8 cellular contexts compared by ENCODE assay signal in the genomic region with DNA sequence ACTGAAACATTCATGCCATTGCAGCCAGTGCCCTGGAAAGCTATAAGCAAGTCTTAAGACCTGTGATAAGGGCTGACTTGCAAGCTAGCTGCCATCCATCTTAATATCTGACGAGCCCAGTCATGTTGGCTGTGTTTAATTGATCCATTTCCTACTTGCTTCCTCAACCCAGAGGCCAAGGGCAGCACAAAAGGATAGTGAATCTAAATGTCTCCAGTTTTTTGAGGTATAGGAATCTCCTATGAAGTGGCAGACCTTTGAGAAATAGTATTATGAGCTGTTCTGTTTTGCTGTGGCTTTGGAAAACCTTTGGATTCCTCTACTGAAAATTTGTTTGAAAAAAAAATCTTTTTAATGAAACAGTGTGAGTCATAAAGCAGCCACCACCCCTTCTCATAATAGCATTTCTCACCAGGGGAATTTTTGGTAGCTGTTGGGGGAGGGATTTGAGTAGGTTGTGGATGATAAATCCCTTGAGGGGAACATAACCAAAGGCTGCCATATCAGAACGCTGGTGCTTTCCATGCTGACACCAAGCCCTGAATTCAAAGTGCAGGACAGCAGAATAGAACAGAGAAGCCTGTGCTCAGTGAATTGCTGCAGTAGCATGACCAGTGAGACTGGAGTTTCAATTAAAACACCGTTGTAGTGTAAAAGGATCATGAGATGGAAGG. TPM values are rescaled to one million over a fixed set of nuclear protein-coding genes. Genes with fewer than 3 reads are reported as not detected.
DNase-seq lines count a peak whose midpoint lies in the region; ATAC-seq and TF ChIP-seq lines count a peak whose summit lies in the region.

No MANE protein-coding gene starts in this region.

- peaks cover 14% of the 10 kb centered on the region for H3K36me3 Mint-ChIP-seq in activated T-helper 17 cell treated with anti-CD3 and anti-CD28 coated beads, Interleukin-2, amount 50 U/mL, for 72 hours (ENCODE audit: low read depth)

- no peaks in the 10 kb centered on the region for H3K36me3 ChIP-seq in cardiac muscle cell

- H3K27ac ChIP-seq in cardiac muscle cell, result peak overlapping the region; percentile 60

- peak overlapping the region; percentile 87 for H3K4me3 Mint-ChIP-seq in activated T-helper 17 cell treated with anti-CD3 and anti-CD28 coated beads, Interleukin-2, amount 50 U/mL, for 72 hours

- peaks cover 12% of the 10 kb centered on the region for H3K4me1 ChIP-seq in cardiac muscle cell (ENCODE audit: low read depth)

- H3K27ac Mint-ChIP-seq in activated T-helper 17 cell treated with anti-CD3 and anti-CD28 coated beads, Interleukin-2, amount 50 U/mL, for 72 hours, result peak overlapping the region; percentile 93

- no peaks in the 10 kb centered on the region for H3K27me3 Mint-ChIP-seq in activated T-helper 17 cell treated with anti-CD3 and anti-CD28 coated beads, Interleukin-2, amount 50 U/mL, for 72 hours

- no peaks in the 10 kb centered on the region for H3K9me3 Mint-ChIP-seq in activated T-helper 17 cell treated with anti-CD3 and anti-CD28 coated beads, Interleukin-2, amount 50 U/mL, for 72 hours

- no peaks in the 10 kb centered on the region for H3K27me3 ChIP-seq in cardiac muscle cell

- TF ChIP-seq CTCF in cardiac muscle cell (IDR thresholded peaks at IDR 0.05; ENCODE audit: low read depth, low read length), result no peak

- peak; percentile 63 for ATAC-seq in GM21619 (IDR thresholded peaks at IDR 0.05; ENCODE audit: unreplicated experiment)
- peak; percentile 91 for ATAC-seq in activated T-helper 17 cell treated with anti-CD3 and anti-CD28 coated beads, Interleukin-2, amount 50 U/mL, for 72 hours (replicated peaks)

- no peaks in the 10 kb centered on the region for H3K9me3 ChIP-seq in cardiac muscle cell (ENCODE audit: low read depth)

- no peak overlapping the region for H3K4me3 ChIP-seq in cardiac muscle cell

- peaks cover 50% of the 10 kb centered on the region for H3K4me1 Mint-ChIP-seq in activated T-helper 17 cell treated with anti-CD3 and anti-CD28 coated beads, Interleukin-2, amount 50 U/mL, for 72 hours

- DNase-seq in GM04503 (ENCODE audit: low read depth) (peak; percentile 78), LHCN-M2 (ENCODE audit: low read depth) (peak; percentile 91), cardiac muscle cell (ENCODE audit: low read depth in 1 of 2, low spot score in 1 of 2) (peak in 1 of 2 donors; percentile 86), SHP77 treated with DMSO at 0.1 percent for 48 hours (lab: John Stamatoyannopoulos, UW) (no peak)
- DNase-seq in stimulated activated CD4-positive, alpha-beta T cell treated with anti-CD3 and anti-CD28 coated beads, Interleukin-12 subunit alpha, Interleukin-12 subunit beta, amount 100 ng/mL, for 24 hours (ENCODE audit: low read depth in 2 of 2), result peak; percentile 19 to 32
- DNase-seq in effector CD4-positive, alpha-beta T cell, result no peak

RNA-seq across cellular contexts. Expression of gene ZNRF1, which starts 12.9 kb away (rescaled TPM):
- 16.8 and 17.2 TPM in 2 replicates for total RNA-seq in LHCN-M2 (2014; rRNA removed)
- polyA plus RNA-seq in LHCN-M2 (2012), result 13.5 TPM
- 10 to 100 TPM; 58.2 to 88.4 TPM for total RNA-seq in activated T-helper 17 cell treated with anti-CD3 and anti-CD28 coated beads, Interleukin-2, amount 50 U/mL, for 72 hours
- total RNA-seq in cardiac muscle cell, result 43.2 and 58.7 TPM in 2 replicates
- polyA plus RNA-seq in cardiac muscle cell, result 45.3 and 47.7 TPM in 2 replicates

RNA-seq across cellular contexts. Expression of gene WDR59, which starts 26.8 kb away (rescaled TPM):
- total RNA-seq in LHCN-M2 (2014; rRNA removed) (10.0 and 10.6 TPM in 2 replicates), cardiac muscle cell (26.9 and 51.1 TPM in 2 replicates)
- polyA plus RNA-seq in LHCN-M2 (2012), result 13.4 TPM
- total RNA-seq in activated T-helper 17 cell treated with anti-CD3 and anti-CD28 coated beads, Interleukin-2, amount 50 U/mL, for 72 hours, result 100 to 1,000 TPM; 107 to 154 TPM
- 46.3 and 58.0 TPM in 2 replicates for polyA plus RNA-seq in cardiac muscle cell

Comparison
In these comparisons a context has a peak if more than half of its experiments do, and no peak if none do; other contexts are left out.
1. DNase-seq: peak in GM04503 (single experiment), LHCN-M2 (single experiment) and stimulated activated CD4-positive, alpha-beta T cell treated with anti-CD3 and anti-CD28 coated beads, Interleukin-12 subunit alpha, Interleukin-12 subunit beta, amount 100 ng/mL, for 24 hours (2 of 2); none in effector CD4-positive, alpha-beta T cell (single experiment) and SHP77 treated with DMSO at 0.1 percent for 48 hours (single experiment).